1 cellular context compared by ENCODE assay signal in the genomic region with DNA sequence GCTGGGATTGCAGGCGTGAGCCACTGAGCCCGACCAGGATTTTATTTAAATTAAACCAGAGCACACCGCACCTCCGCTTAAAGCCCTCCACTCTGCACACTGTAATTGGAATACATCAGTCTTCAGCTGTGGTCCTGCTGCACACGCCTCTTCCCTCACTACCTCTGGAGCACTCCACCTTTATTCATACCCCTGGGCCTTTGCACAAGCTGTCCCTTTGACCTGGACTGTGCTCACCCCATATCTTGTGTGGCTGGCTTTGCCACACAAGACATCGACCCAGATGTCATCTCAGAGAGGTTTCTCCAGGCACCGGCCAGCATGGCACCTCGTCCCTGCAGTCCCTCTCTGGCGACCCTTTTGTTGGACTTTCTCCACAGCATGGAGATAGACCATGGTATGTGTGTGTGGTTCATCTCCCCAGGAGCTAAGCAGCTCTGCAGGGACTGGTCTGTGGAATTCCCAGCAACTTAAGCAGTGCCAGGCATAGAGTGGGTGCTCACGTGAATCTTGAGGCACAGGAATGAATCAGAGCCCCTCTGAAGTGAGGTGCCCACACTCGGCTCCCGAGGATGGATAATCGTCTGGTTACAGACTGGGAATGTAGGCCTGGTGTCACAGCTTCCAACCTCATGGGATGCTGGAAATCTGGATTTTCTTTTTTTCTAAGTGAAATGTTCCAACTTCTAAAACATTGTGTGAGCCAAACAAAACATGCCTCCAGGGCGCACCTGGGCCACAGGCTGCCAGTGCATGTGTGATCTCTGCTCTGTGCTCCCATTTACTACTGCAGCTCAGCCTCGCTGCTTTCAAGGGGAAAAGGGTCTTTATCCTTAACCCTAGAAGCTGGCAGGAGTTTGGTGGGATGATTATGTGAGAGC.
TF ChIP-seq lines count a peak whose summit lies in the region.

No MANE protein-coding gene starts in this region.

TF ChIP-seq in IMR-90, 13 proteins besides CTCF, POLR2A, EP300 and RAD21:
- TF ChIP-seq RFX5 (IDR thresholded peaks at IDR 0.05; ENCODE audit: low read depth, low read length) (no peak), BHLHE40 (IDR thresholded peaks at IDR 0.05; ENCODE audit: low read depth, low read length) (no peak), MAFK (IDR thresholded peaks at IDR 0.05; ENCODE audit: low read depth, low read length) (no peak), FOS (IDR thresholded peaks at IDR 0.05; ENCODE audit: low read depth, low read length) (no peak), MXI1 (IDR thresholded peaks at IDR 0.05; ENCODE audit: borderline replicate concordance, low read depth, low read length) (no peak), MAZ (IDR thresholded peaks at IDR 0.05; ENCODE audit: borderline replicate concordance, low read depth, low read length) (no peak), RCOR1 (IDR thresholded peaks at IDR 0.05; ENCODE audit: insufficient replicate concordance, low read length) (no peak), CHD1 (IDR thresholded peaks at IDR 0.05; ENCODE audit: low read depth, low read length) (no peak), NFE2L2 (IDR thresholded peaks at IDR 0.05; ENCODE audit: low read depth, low read length) (no peak), SMC3 (IDR thresholded peaks at IDR 0.05; ENCODE audit: low read depth, low read length) (no peak), CEBPB (IDR thresholded peaks at IDR 0.05; ENCODE audit: low read depth, low read length) (no peak)
- TF ChIP-seq, protein P1, sequence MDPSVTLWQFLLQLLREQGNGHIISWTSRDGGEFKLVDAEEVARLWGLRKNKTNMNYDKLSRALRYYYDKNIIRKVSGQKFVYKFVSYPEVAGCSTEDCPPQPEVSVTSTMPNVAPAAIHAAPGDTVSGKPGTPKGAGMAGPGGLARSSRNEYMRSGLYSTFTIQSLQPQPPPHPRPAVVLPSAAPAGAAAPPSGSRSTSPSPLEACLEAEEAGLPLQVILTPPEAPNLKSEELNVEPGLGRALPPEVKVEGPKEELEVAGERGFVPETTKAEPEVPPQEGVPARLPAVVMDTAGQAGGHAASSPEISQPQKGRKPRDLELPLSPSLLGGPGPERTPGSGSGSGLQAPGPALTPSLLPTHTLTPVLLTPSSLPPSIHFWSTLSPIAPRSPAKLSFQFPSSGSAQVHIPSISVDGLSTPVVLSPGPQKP (IDR thresholded peaks at IDR 0.05; ENCODE audit: borderline replicate concordance, low read depth, low read length), result no peak
- TF ChIP-seq, protein P2, sequence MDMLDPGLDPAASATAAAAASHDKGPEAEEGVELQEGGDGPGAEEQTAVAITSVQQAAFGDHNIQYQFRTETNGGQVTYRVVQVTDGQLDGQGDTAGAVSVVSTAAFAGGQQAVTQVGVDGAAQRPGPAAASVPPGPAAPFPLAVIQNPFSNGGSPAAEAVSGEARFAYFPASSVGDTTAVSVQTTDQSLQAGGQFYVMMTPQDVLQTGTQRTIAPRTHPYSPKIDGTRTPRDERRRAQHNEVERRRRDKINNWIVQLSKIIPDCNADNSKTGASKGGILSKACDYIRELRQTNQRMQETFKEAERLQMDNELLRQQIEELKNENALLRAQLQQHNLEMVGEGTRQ (IDR thresholded peaks at IDR 0.05; ENCODE audit: low read depth, low read length), result no peak
